In genomic region chr16:87369796-87370719, GRCh38 we compare ENCODE assay signal across 1 cellular context.
TF ChIP-seq lines count a peak whose summit lies in the region.

No MANE protein-coding gene starts in this region.

TF ChIP-seq in GM23338, 12 proteins besides CTCF, POLR2A, EP300 and RAD21 (continued from another document):
- TF ChIP-seq, protein P1, sequence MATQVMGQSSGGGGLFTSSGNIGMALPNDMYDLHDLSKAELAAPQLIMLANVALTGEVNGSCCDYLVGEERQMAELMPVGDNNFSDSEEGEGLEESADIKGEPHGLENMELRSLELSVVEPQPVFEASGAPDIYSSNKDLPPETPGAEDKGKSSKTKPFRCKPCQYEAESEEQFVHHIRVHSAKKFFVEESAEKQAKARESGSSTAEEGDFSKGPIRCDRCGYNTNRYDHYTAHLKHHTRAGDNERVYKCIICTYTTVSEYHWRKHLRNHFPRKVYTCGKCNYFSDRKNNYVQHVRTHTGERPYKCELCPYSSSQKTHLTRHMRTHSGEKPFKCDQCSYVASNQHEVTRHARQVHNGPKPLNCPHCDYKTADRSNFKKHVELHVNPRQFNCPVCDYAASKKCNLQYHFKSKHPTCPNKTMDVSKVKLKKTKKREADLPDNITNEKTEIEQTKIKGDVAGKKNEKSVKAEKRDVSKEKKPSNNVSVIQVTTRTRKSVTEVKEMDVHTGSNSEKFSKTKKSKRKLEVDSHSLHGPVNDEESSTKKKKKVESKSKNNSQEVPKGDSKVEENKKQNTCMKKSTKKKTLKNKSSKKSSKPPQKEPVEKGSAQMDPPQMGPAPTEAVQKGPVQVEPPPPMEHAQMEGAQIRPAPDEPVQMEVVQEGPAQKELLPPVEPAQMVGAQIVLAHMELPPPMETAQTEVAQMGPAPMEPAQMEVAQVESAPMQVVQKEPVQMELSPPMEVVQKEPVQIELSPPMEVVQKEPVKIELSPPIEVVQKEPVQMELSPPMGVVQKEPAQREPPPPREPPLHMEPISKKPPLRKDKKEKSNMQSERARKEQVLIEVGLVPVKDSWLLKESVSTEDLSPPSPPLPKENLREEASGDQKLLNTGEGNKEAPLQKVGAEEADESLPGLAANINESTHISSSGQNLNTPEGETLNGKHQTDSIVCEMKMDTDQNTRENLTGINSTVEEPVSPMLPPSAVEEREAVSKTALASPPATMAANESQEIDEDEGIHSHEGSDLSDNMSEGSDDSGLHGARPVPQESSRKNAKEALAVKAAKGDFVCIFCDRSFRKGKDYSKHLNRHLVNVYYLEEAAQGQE (IDR thresholded peaks at IDR 0.05; ENCODE audit: unreplicated experiment) = no peak
- TF ChIP-seq ZNF331 (CRISPR knock-in tag; IDR thresholded peaks at IDR 0.05; ENCODE audit: low read depth) = no peak
- TF ChIP-seq ZNF114 (CRISPR knock-in tag; IDR thresholded peaks at IDR 0.05) = no peak
TF ChIP-seq in GM23338: peak in this region for 0.
